ENCODE assay signal across 9 cellular contexts in genomic region chr7:19707240-19707639, GRCh38. TPM values are rescaled to one million over a fixed set of nuclear protein-coding genes. Genes with fewer than 3 reads are reported as not detected.
DNase-seq lines count a peak whose midpoint lies in the region; TF ChIP-seq lines count a peak whose summit lies in the region.
"Had no signal": no experiment of that assay in that cellular context is flagged by ENCODE, and none has a peak within 500 bp of the region (broad histone marks: within the 10 kb centered on the region; RNA-seq: fewer than 3 reads in every experiment).

No MANE protein-coding gene starts in this region.

- peak overlapping the region; percentile 90; the same call in 1 of the 2 replicates for H3K4me3 ChIP-seq in MM.1S (ENCODE audit: low read length)
- H3K4me3 ChIP-seq: mucosa of descending colon had no signal

- H3K4me1 Mint-ChIP-seq in chondrocyte (ENCODE audit: low read depth) = peaks cover 41% of the 10 kb centered on the region
- peaks cover 39% of the 10 kb centered on the region for H3K4me1 Mint-ChIP-seq in nephron

- H3K79me2 ChIP-seq in MM.1S (ENCODE audit: low read length) = peaks cover 64% of the 10 kb centered on the region

- H3K27me3 Mint-ChIP-seq in chondrocyte (ENCODE audit: low read depth) = peaks cover 5% of the 10 kb centered on the region
- peaks cover 3% of the 10 kb centered on the region for H3K27me3 Mint-ChIP-seq in nephron (ENCODE audit: low read depth)

- peaks cover 11% of the 10 kb centered on the region for H3K36me3 Mint-ChIP-seq in chondrocyte (ENCODE audit: low read depth)
- peaks cover 18% of the 10 kb centered on the region for H3K36me3 Mint-ChIP-seq in nephron (ENCODE audit: low read depth)

- H3K9me3 Mint-ChIP-seq in chondrocyte (ENCODE audit: low read depth) = peaks cover 8% of the 10 kb centered on the region
- H3K9me3 Mint-ChIP-seq in nephron = no peaks in the 10 kb centered on the region

- no peaks in the 10 kb centered on the region; the same call in 1 of the 2 replicates for H4K20me1 ChIP-seq in MM.1S (ENCODE audit: insufficient read depth, low read length)

- peak overlapping the region; percentile 84 for H3K4me2 ChIP-seq in MM.1S (ENCODE audit: low read depth, low read length)

- no peak overlapping the region for H2AFZ ChIP-seq in MM.1S (ENCODE audit: low read length)

- TF ChIP-seq CTCF in MM.1S (IDR thresholded peaks at IDR 0.05; ENCODE audit: low read length) (no peak), chondrocyte (IDR thresholded peaks at IDR 0.05) (no peak), nephron (IDR thresholded peaks at IDR 0.05; ENCODE audit: unreplicated experiment in 3 of 3) (no peak)

- H3K9me3 ChIP-seq in MM.1S (replicated peaks; ENCODE audit: insufficient read depth, low read length) = no peaks in the 10 kb centered on the region
- H3K9me3 ChIP-seq: mucosa of descending colon had no signal

- H3K4me3 Mint-ChIP-seq in chondrocyte (ENCODE audit: unreplicated experiment) (peak overlapping the region; percentile 89), nephron (peak overlapping the region; percentile 91 to 96 (median 94))

- H3K9ac ChIP-seq in MM.1S (ENCODE audit: low read length) = no peak overlapping the region; the same call in 1 of the 2 replicates

- H3K9me2 ChIP-seq in MM.1S (replicated peaks; ENCODE audit: insufficient read depth, low read length) = no peaks in the 10 kb centered on the region

- no peaks in the 10 kb centered on the region for H3F3A ChIP-seq in MM.1S (ENCODE audit: insufficient read depth, low read length)

- peaks cover 15% of the 10 kb centered on the region for H3K4me1 ChIP-seq in MM.1S (ENCODE audit: low read length)

- H3K27ac Mint-ChIP-seq in chondrocyte (ENCODE audit: unreplicated experiment) (no peak overlapping the region), nephron (no peak overlapping the region)

- peak; percentile 60 for DNase-seq in EL
- no peak for DNase-seq in MM.1S
- DNase-seq in chondrocyte (ENCODE audit: low spot score) = no peak
- DNase-seq in islet precursor cell = no peak
- DNase-seq in iPS-NIHi7 (ENCODE audit: extremely low spot score) = no peak
- no peak for DNase-seq in SHP77 (lab: John Stamatoyannopoulos, UW)
- DNase-seq in NCI-H1417 treated with DMSO at 0.1 percent for 48 hours (lab: John Stamatoyannopoulos, UW) = no peak
- DNase-seq: mucosa of descending colon had no signal

- no peak overlapping the region for H3K27ac ChIP-seq in MM.1S (ENCODE audit: low read length)

- H3K27me3 ChIP-seq in MM.1S (replicated peaks; ENCODE audit: insufficient read depth, low read length) = no peaks in the 10 kb centered on the region

- no peaks in the 10 kb centered on the region for H3K36me3 ChIP-seq in MM.1S (replicated peaks; ENCODE audit: insufficient read depth, low read length)

RNA-seq across cellular contexts. Expression of gene POLR1F, which starts 1.6 kb away (rescaled TPM):
- 10.6 to 11.9 TPM (median 11.6 TPM) in 3 replicates for total RNA-seq in chondrocyte
